Comparison of ENCODE assay signal across 22 cellular contexts in genomic region chr15:91889143-91889815, GRCh38. TPM values are rescaled to one million over a fixed set of nuclear protein-coding genes. Genes with fewer than 3 reads are reported as not detected.
DNase-seq lines count a peak whose midpoint lies in the region; ATAC-seq and TF ChIP-seq lines count a peak whose summit lies in the region.
"Had no signal": no experiment of that assay in that cellular context is flagged by ENCODE, and none has a peak within 500 bp of the region (broad histone marks: within the 10 kb centered on the region; RNA-seq: fewer than 3 reads in every experiment).

No MANE protein-coding gene starts in this region.

- no peak for TF ChIP-seq POLR2A in breast epithelium (IDR thresholded peaks at IDR 0.05)

- POLR2A ChIA-PET in MCF 10A (lab: Yijun Ruan, JAX) (interaction anchor here (0.6 to 5.0 kb wide), 6 partner anchors 21 to 987 kb away, joined by 3 to 37 read pairs (median 4); partner anchors contain the start of gene SLCO3A1), RWPE1 (lab: Yijun Ruan, JAX; ENCODE audit: low non-redundant PET) (no interaction called here)

- CTCF ChIA-PET in MCF 10A (lab: Yijun Ruan, JAX) (interaction anchor here (0.6 to 2.3 kb wide), 10 partner anchors 12 to 359 kb away, joined by 3 to 8 read pairs (median 4); no protein-coding TSS in a partner anchor), RWPE1 (lab: Yijun Ruan, JAX) (no interaction called here)

- H3K9me3 Mint-ChIP-seq in MCF 10A (ENCODE audit: unreplicated experiment) = no peaks in the 10 kb centered on the region
- H3K9me3 Mint-ChIP-seq in effector memory CD8-positive, alpha-beta T cell = no peaks in the 10 kb centered on the region
- H3K9me3 Mint-ChIP-seq: GM23338 had no signal

- H3K4me3 ChIP-seq in breast epithelium (no peak overlapping the region), coronary artery (no peak overlapping the region)
- H3K4me3 ChIP-seq: GM23338, MG63 had no signal

- peaks cover 20% of the 10 kb centered on the region for H3K4me1 Mint-ChIP-seq in MCF 10A (ENCODE audit: insufficient read depth, unreplicated experiment)
- H3K4me1 Mint-ChIP-seq in effector memory CD8-positive, alpha-beta T cell (ENCODE audit: low read depth in 2 of 2) = peaks cover 48 to 57% of the 10 kb centered on the region in 2 donors
- H3K4me1 Mint-ChIP-seq: B cell, IgD-negative memory B cell had no signal

- no TSS peak for BruUV-seq in MCF 10A (replicated peaks; lab: Mats Ljungman, UMichigan)

- H3K27ac ChIP-seq in breast epithelium (no peak overlapping the region), substantia nigra (ENCODE audit: low read depth, low read length, poor library complexity, severe bottlenecking) (peak overlapping the region; percentile 98), coronary artery (no peak overlapping the region), RWPE1 (no peak overlapping the region)

- H3K9me3 ChIP-seq in breast epithelium = no peaks in the 10 kb centered on the region

- no peak overlapping the region for H3K4me3 Mint-ChIP-seq in MCF 10A (ENCODE audit: unreplicated experiment)
- H3K4me3 Mint-ChIP-seq in effector memory CD8-positive, alpha-beta T cell = no peak overlapping the region
- H3K4me3 Mint-ChIP-seq: B cell, GM23338, IgD-negative memory B cell had no signal

- peak overlapping the region; percentile 42 for H3K27ac Mint-ChIP-seq in MCF 10A (ENCODE audit: low read depth, unreplicated experiment)
- H3K27ac Mint-ChIP-seq in effector memory CD8-positive, alpha-beta T cell = peak overlapping the region; percentile 27 to 69
- H3K27ac Mint-ChIP-seq: B cell, GM23338, IgD-negative memory B cell had no signal

- H3K36me3 ChIP-seq in breast epithelium = no peaks in the 10 kb centered on the region

- no peak for TF ChIP-seq CTCF in MCF 10A (IDR thresholded peaks at IDR 0.05; ENCODE audit: unreplicated experiment)
- TF ChIP-seq CTCF in breast epithelium (IDR thresholded peaks at IDR 0.05) = no peak
- no peak for TF ChIP-seq CTCF in coronary artery (IDR thresholded peaks at IDR 0.05)
- no peak for TF ChIP-seq CTCF in RWPE1 (conservative IDR thresholded peaks at IDR 0.05; ENCODE audit: low read depth)

- intact Hi-C loops in MCF 10A (cut with micrococcal nuclease) = no loop called here
- intact Hi-C loops in breast epithelium (cut with DNase I; ENCODE audit: low total_unique reads) = no loop called here

- no peak for DNase-seq in MCF 10A (ENCODE audit: unreplicated experiment)
- DNase-seq in breast epithelium (ENCODE audit: low spot score in 2 of 2) = no peak
- peak; percentile 27 for DNase-seq in SK-N-DZ (ENCODE audit: low spot score)
- DNase-seq in effector memory CD8-positive, alpha-beta T cell = no peak
- no peak for DNase-seq in substantia nigra (lab: John Stamatoyannopoulos, UW)
- no peak for DNase-seq in coronary artery (ENCODE audit: low spot score)
- no peak for DNase-seq in RWPE1 (ENCODE audit: low spot score)
- DNase-seq: 8988T, COR-L47, Karpas-422, MG63, NCI-H1092 treated with DMSO at 0.1 percent for 48 hours, NCI-H146, NCI-H2081, NCI-H446 treated with DMSO at 0.1 percent for 48 hours, NCI-H774, OCI-M1 had no signal

- peaks cover 5 to 6% of the 10 kb centered on the region in 2 donors for H3K4me1 ChIP-seq in breast epithelium

- no peak for ATAC-seq in effector memory CD8-positive, alpha-beta T cell (replicated peaks)
- no peak for ATAC-seq in HG02885 (IDR thresholded peaks at IDR 0.05; ENCODE audit: poor library complexity, unreplicated experiment)
- ATAC-seq: GM23338, HCT116 had no signal

- H3K36me3 Mint-ChIP-seq in MCF 10A (ENCODE audit: insufficient read depth, unreplicated experiment) = no peaks in the 10 kb centered on the region
- peaks cover 7% of the 10 kb centered on the region for H3K36me3 Mint-ChIP-seq in effector memory CD8-positive, alpha-beta T cell (ENCODE audit: insufficient read depth)
- H3K36me3 Mint-ChIP-seq: IgD-negative memory B cell had no signal

- H3K27me3 Mint-ChIP-seq in MCF 10A (ENCODE audit: insufficient read depth, unreplicated experiment) = no peaks in the 10 kb centered on the region
- H3K27me3 Mint-ChIP-seq in effector memory CD8-positive, alpha-beta T cell = no peaks in the 10 kb centered on the region
- H3K27me3 Mint-ChIP-seq: B cell, IgD-negative memory B cell had no signal

- no peaks in the 10 kb centered on the region for H3K27me3 ChIP-seq in breast epithelium
- H3K27me3 ChIP-seq: MG63 had no signal

RNA-seq across cellular contexts. Expression of gene SLCO3A1, which starts 35.8 kb away (rescaled TPM):
- total RNA-seq in MCF 10A (2022) (10.1 and 11.9 TPM in 2 replicates), breast epithelium (10 to 100 TPM in 2 of 3 donors, 1 to 10 TPM in 1; 8.5 to 14.1 (median 13.6) TPM)
- 7.2 and 11.4 TPM in 2 replicates for polyA plus RNA-seq in SK-N-DZ (2014; cell fraction: cytosol; rRNA removed)
- 19.2 and 23.3 TPM in 2 replicates for polyA plus RNA-seq in SK-N-DZ (2014; cell fraction: nucleus; rRNA removed)
